Comparison of ENCODE assay signal across 8 cellular contexts in the genomic region with DNA sequence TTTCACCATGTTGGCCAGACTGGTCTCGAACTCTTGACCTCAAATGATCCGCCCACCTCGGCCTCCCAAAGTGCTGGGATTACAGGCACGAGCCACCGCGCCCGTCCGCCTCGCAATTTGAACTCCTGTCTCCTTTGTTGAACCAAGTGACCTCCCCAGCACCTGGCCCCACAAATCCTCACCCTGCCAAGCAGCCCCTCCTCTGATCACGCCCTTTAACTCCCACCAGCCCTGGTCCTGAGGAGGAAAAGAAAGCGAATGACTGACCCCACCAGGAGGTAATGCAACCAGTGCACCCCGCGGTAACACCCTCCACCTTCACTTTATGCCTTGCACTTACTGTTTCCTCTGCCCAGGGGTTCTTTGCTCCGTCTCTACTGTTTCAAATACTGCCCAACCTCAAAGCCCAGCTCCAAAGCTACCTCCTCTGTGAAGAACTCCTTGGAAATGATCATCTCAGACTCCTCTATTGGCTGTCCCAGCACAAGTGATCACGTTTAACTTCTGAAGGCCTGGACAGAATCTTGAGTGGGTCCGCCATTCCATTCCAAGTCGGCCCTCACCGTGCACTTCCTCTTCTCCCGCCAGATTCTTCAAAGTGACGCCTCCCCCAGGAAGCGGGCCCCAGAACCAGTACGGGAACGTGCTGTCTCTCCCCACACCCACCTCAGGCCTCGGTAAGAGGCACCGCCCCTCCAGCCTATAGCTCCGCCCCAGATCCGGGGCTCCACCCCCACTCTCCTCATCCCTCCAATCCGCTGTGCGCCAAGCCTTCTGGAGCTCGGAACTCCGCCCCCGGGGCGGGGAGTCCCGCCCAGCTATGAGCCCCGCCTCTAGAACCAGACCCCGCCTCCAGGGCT. TPM values are rescaled to one million over a fixed set of nuclear protein-coding genes. Genes with fewer than 3 reads are reported as not detected.
DNase-seq lines count a peak whose midpoint lies in the region; ATAC-seq and TF ChIP-seq lines count a peak whose summit lies in the region.

No MANE protein-coding gene starts in this region.

- no TSS peak for BruUV-seq in A673 (replicated peaks; lab: Mats Ljungman, UMichigan)

- H3K36me3 ChIP-seq in A673 (ENCODE audit: insufficient read depth, low read length, poor library complexity, severe bottlenecking) (no peaks in the 10 kb centered on the region), hepatocyte (replicated peaks; ENCODE audit: insufficient read depth, low read depth) (no peaks in the 10 kb centered on the region), skeletal muscle satellite cell (ENCODE audit: insufficient read depth, low read length) (no peaks in the 10 kb centered on the region)

- no peak overlapping the region for H2AFZ ChIP-seq in hepatocyte

- peaks cover 10% of the 10 kb centered on the region for H3K4me1 Mint-ChIP-seq in T-helper 2 cell treated with Interferon-gamma antibody and Interleukin-4, amounts not matched to agents 5 μg/mL and 100 μg/mL, for 36 hours (ENCODE audit: low read depth)

- H3K4me1 ChIP-seq in A673 (ENCODE audit: insufficient read depth, low read length, poor library complexity, severe bottlenecking) = peaks cover 5% of the 10 kb centered on the region
- H3K4me1 ChIP-seq in hepatocyte (ENCODE audit: insufficient read depth) = no peaks in the 10 kb centered on the region
- no peaks in the 10 kb centered on the region for H3K4me1 ChIP-seq in skeletal muscle satellite cell (ENCODE audit: control insufficient read depth, insufficient read depth, low read length)

- peak overlapping the region; percentile 26 for H3K27ac Mint-ChIP-seq in T-helper 2 cell treated with Interferon-gamma antibody and Interleukin-4, amounts not matched to agents 5 μg/mL and 100 μg/mL, for 36 hours

- no peaks in the 10 kb centered on the region for H3K36me3 Mint-ChIP-seq in T-helper 2 cell treated with Interferon-gamma antibody and Interleukin-4, amounts not matched to agents 5 μg/mL and 100 μg/mL, for 36 hours (ENCODE audit: low read depth)

- peak; percentile 87 for DNase-seq in A673 (ENCODE audit: low spot score)
- DNase-seq in HT-29 (ENCODE audit: low spot score) = peak; percentile 96
- DNase-seq in T-helper 2 cell treated with Interferon-gamma antibody and Interleukin-4, amounts not matched to agents 5 μg/mL and 100 μg/mL, for 36 hours (ENCODE audit: low spot score) = peak; percentile 88
- DNase-seq in amygdala (lab: John Stamatoyannopoulos, UW) = peak in 42 of 56 donors; percentile 0 to 70 (median 30)
- peak; percentile 55 for DNase-seq in hepatocyte (ENCODE audit: low spot score)

- peaks cover 2% of the 10 kb centered on the region for H3K27me3 Mint-ChIP-seq in T-helper 2 cell treated with Interferon-gamma antibody and Interleukin-4, amounts not matched to agents 5 μg/mL and 100 μg/mL, for 36 hours (ENCODE audit: low read depth)

- POLR2A ChIA-PET in A673 (lab: Charles Lee; ENCODE audit: low non-redundant PET) = no interaction called here

- H3K4me2 ChIP-seq in hepatocyte = no peak overlapping the region
- peak overlapping the region; percentile 52 for H3K4me2 ChIP-seq in skeletal muscle satellite cell (ENCODE audit: low read length)

- no peaks in the 10 kb centered on the region for H4K20me1 ChIP-seq in hepatocyte (ENCODE audit: insufficient read depth, poor library complexity, severe bottlenecking)

- H3K9me3 Mint-ChIP-seq in T-helper 2 cell treated with Interferon-gamma antibody and Interleukin-4, amounts not matched to agents 5 μg/mL and 100 μg/mL, for 36 hours = no peaks in the 10 kb centered on the region

- H3K4me3 Mint-ChIP-seq in T-helper 2 cell treated with Interferon-gamma antibody and Interleukin-4, amounts not matched to agents 5 μg/mL and 100 μg/mL, for 36 hours = peak overlapping the region; percentile 63

- CTCF ChIA-PET in A673 (lab: Charles Lee) = interaction anchor here (1.0 kb wide), 1 partner anchor 9 kb away, joined by 6 read pairs; no protein-coding TSS in a partner anchor

- H3K4me3 ChIP-seq in A673 (ENCODE audit: low read depth, low read length, poor library complexity, severe bottlenecking) = peak overlapping the region; percentile 22
- H3K4me3 ChIP-seq in hepatocyte = no peak overlapping the region
- no peak overlapping the region for H3K4me3 ChIP-seq in skeletal muscle satellite cell (ENCODE audit: low read length)

- no peak overlapping the region for H3K27ac ChIP-seq in A673 (ENCODE audit: low read depth, low read length, poor library complexity, severe bottlenecking)
- no peak overlapping the region for H3K27ac ChIP-seq in hepatocyte

- TF ChIP-seq CTCF in A673 (conservative IDR thresholded peaks at IDR 0.05; ENCODE audit: low read depth, low read length) = no peak
- no peak for TF ChIP-seq CTCF in hepatocyte (IDR thresholded peaks at IDR 0.05; ENCODE audit: poor library complexity)

- no peaks in the 10 kb centered on the region for H3K79me2 ChIP-seq in hepatocyte

- no peak overlapping the region for H3K9ac ChIP-seq in skeletal muscle satellite cell (ENCODE audit: low read depth, low read length)

- H3K9me3 ChIP-seq in A673 (ENCODE audit: low read depth, low read length, poor library complexity, severe bottlenecking) (no peaks in the 10 kb centered on the region), hepatocyte (ENCODE audit: low read depth) (no peaks in the 10 kb centered on the region), skeletal muscle satellite cell (replicated peaks; ENCODE audit: low read length) (no peaks in the 10 kb centered on the region)

- ATAC-seq in GM19025 (IDR thresholded peaks at IDR 0.05; ENCODE audit: low read depth, unreplicated experiment) (peak; percentile 74), HG03457 (IDR thresholded peaks at IDR 0.05; ENCODE audit: unreplicated experiment) (no peak)

- WGBS in hepatocyte (ENCODE audit: low lambda C conversion rate, missing lambda C conversion rate) = 68% methylated on average over 32 of the region's 36 CpGs

- no peaks in the 10 kb centered on the region for H3K27me3 ChIP-seq in A673 (replicated peaks; ENCODE audit: insufficient read depth, low read depth, low read length, poor library complexity)
- no peaks in the 10 kb centered on the region for H3K27me3 ChIP-seq in hepatocyte
- H3K27me3 ChIP-seq in skeletal muscle satellite cell (ENCODE audit: control insufficient read depth, insufficient read depth, low read length) = peaks cover 4% of the 10 kb centered on the region

- intact Hi-C loops in A673 (cut with micrococcal nuclease; ENCODE audit: unreplicated experiment) = no loop called here

- H3K9me2 ChIP-seq in hepatocyte (replicated peaks; ENCODE audit: insufficient read depth) = no peaks in the 10 kb centered on the region

RNA-seq across cellular contexts. Expression of a gene that starts 4.4 kb away (rescaled TPM):
- total RNA-seq in A673 (2021) (not detected in 2 replicates), hepatocyte (not detected in 2 replicates)
- total RNA-seq in HT-29 (2014; rRNA removed; shearing (Covaris generic)) = not detected in 2 replicates
- not detected in 2 replicates for polyA plus RNA-seq in hepatocyte
- total RNA-seq in skeletal muscle satellite cell (2012; rRNA removed) = not detected in 2 replicates

RNA-seq across cellular contexts. Expression of a gene that starts 11.1 kb away (rescaled TPM):
- total RNA-seq in A673 (2021) (15.4 and 17.6 TPM in 2 replicates), hepatocyte (27.5 and 37.2 TPM in 2 replicates)
- 47.3 and 59.1 TPM in 2 replicates for total RNA-seq in HT-29 (2014; rRNA removed; shearing (Covaris generic))
- polyA plus RNA-seq in hepatocyte = 25.9 and 30.3 TPM in 2 replicates
- 21.2 and 26.9 TPM in 2 replicates for total RNA-seq in skeletal muscle satellite cell (2012; rRNA removed)

RNA-seq across cellular contexts. Expression of a gene that starts 14.6 kb away (rescaled TPM):
- total RNA-seq in A673 (2021) (63.4 and 63.5 TPM in 2 replicates), hepatocyte (17.3 and 17.4 TPM in 2 replicates)
- 54.8 and 66.3 TPM in 2 replicates for total RNA-seq in HT-29 (2014; rRNA removed; shearing (Covaris generic))
- polyA plus RNA-seq in hepatocyte = 19.7 and 22.3 TPM in 2 replicates
- total RNA-seq in skeletal muscle satellite cell (2012; rRNA removed) = 9.9 and 14.4 TPM in 2 replicates

RNA-seq across cellular contexts. Expression of a gene that starts 38.4 kb away (rescaled TPM):
- total RNA-seq in A673 (2021) = 46.3 and 48.6 TPM in 2 replicates
- 79.6 and 88.8 TPM in 2 replicates for total RNA-seq in HT-29 (2014; rRNA removed; shearing (Covaris generic))
- total RNA-seq in hepatocyte = 36.6 and 42.8 TPM in 2 replicates
- polyA plus RNA-seq in hepatocyte = 140 and 146 TPM in 2 replicates
- total RNA-seq in skeletal muscle satellite cell (2012; rRNA removed) = 36.5 and 40.8 TPM in 2 replicates

RNA-seq across cellular contexts. Expression of a gene that starts 48.7 kb away (rescaled TPM):
- total RNA-seq in A673 (2021) (2.8 and 5.5 TPM in 2 replicates), hepatocyte (1.00 and 3.9 TPM in 2 replicates)
- total RNA-seq in HT-29 (2014; rRNA removed; shearing (Covaris generic)) = 14.8 and 22.7 TPM in 2 replicates
- 2.4 and 6.9 TPM in 2 replicates for polyA plus RNA-seq in hepatocyte
- 0.22 and 0.76 TPM in 2 replicates for total RNA-seq in skeletal muscle satellite cell (2012; rRNA removed)

Comparison
In these comparisons a context has a peak if more than half of its experiments do, and no peak if none do; other contexts are left out.
1. DNase-seq: peak in every context shown above with its lines; median percentile 96 in HT-29; 88 in T-helper 2 cell treated with Interferon-gamma antibody and Interleukin-4, amounts not matched to agents 5 μg/mL and 100 μg/mL, for 36 hours; 87 in A673; 55 in hepatocyte; 30 in amygdala.